In the genomic region with DNA sequence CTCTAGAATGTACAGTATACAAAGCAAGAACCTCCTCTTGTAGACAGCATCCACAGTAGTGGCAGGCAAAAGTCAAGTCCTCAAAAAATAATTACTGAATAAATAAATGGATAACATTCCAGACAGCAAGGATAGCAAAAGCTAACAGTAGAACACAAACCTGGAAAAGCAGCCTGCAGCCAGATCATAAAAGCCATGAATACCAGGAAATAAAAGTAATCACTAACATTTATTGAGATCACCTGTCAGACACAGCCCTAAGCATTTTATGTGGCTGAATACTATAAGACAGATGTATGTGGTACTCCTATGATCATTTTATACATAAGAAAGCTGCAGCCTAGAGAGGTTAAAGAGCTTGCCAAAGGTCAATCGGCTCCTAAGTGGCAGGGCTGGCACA, we compare ENCODE assay signal across 16 cellular contexts. TPM values are rescaled to one million over a fixed set of nuclear protein-coding genes. Genes with fewer than 3 reads are reported as not detected.
A peak's percentile ranks its signal among the peaks of the same experiment; 100 is the strongest.
DNase-seq lines count a peak whose midpoint lies in the region; ATAC-seq and TF ChIP-seq lines count a peak whose summit lies in the region.
"Had no signal": no experiment of that assay in that cellular context is flagged by ENCODE, and none has a peak within 500 bp of the region (broad histone marks: within the 10 kb centered on the region; RNA-seq: fewer than 3 reads in every experiment).

No MANE protein-coding gene starts in this region.

- DNase-seq in NCI-H1105 treated with DMSO at 0.1 percent for 48 hours (lab: John Stamatoyannopoulos, UW), result peak; percentile 3
- DNase-seq in NCI-H1105 (lab: John Stamatoyannopoulos, UW), result no peak
- peak; percentile 1 for DNase-seq in DMS153 treated with DMSO at 0.1 percent for 48 hours (lab: John Stamatoyannopoulos, UW; ENCODE audit: unreplicated experiment)
- DNase-seq in mucosa of descending colon, result no peak
- DNase-seq in CD4-positive, alpha-beta T cell, result no peak
- no peak for DNase-seq in hepatic stellate cell (ENCODE audit: low spot score)
- DNase-seq: 8988T, Caco-2, NCI-H1436, NCI-H1930, NCI-H2171 treated with DMSO at 0.1 percent for 48 hours, Right ventricle myocardium superior had no signal

- no peak overlapping the region for H3K4me3 ChIP-seq in mucosa of descending colon
- H3K4me3 ChIP-seq: K562, SK-N-MC had no signal

- TF ChIP-seq CTCF in VCaP (conservative IDR thresholded peaks at IDR 0.05), result no peak
- TF ChIP-seq CTCF in mucosa of descending colon (IDR thresholded peaks at IDR 0.05), result no peak
- no peak for TF ChIP-seq CTCF in CD4-positive, alpha-beta T cell (IDR thresholded peaks at IDR 0.05)

- no peaks in the 10 kb centered on the region for H3K36me3 ChIP-seq in mucosa of descending colon (ENCODE audit: low read depth)

- no peak overlapping the region for H3K27ac Mint-ChIP-seq in CD4-positive, alpha-beta T cell

- H3K27ac ChIP-seq in VCaP, result peak overlapping the region; percentile 50
- no peak overlapping the region for H3K27ac ChIP-seq in CD4-positive, alpha-beta T cell (ENCODE audit: low read depth, low read length)
- H3K27ac ChIP-seq: SK-N-MC had no signal

- H3K27me3 ChIP-seq in CD4-positive, alpha-beta T cell (ENCODE audit: control insufficient read depth, insufficient read depth, low read length), result no peaks in the 10 kb centered on the region

- H3K4me1 Mint-ChIP-seq in CD4-positive, alpha-beta T cell (ENCODE audit: low read depth), result peaks cover 17% of the 10 kb centered on the region

- H3K9me3 Mint-ChIP-seq in CD4-positive, alpha-beta T cell, result no peaks in the 10 kb centered on the region

- POLR2A ChIA-PET in CD4-positive, alpha-beta T cell (lab: Charles Lee), result no interaction called here

- no peaks in the 10 kb centered on the region for H3K9me3 ChIP-seq in mucosa of descending colon
- H3K9me3 ChIP-seq in CD4-positive, alpha-beta T cell (ENCODE audit: control insufficient read depth, low read length), result no peaks in the 10 kb centered on the region
- H3K9me3 ChIP-seq: Caco-2 had no signal

- no peak overlapping the region for H3K4me3 Mint-ChIP-seq in CD4-positive, alpha-beta T cell

- ATAC-seq in mucosa of descending colon, result peak; percentile 78
- ATAC-seq in GM19351 (IDR thresholded peaks at IDR 0.05; ENCODE audit: unreplicated experiment), result no peak
- ATAC-seq in CD4-positive, alpha-beta T cell (ENCODE audit: poor library complexity), result no peak
- ATAC-seq: K562 had no signal

- intact Hi-C loops in mucosa of descending colon (cut with DNase I, micrococcal nuclease), result no loop called here
- intact Hi-C loops in CD4-positive, alpha-beta T cell (cut with DNase I, micrococcal nuclease), result no loop called here

- H3K4me1 ChIP-seq in mucosa of descending colon (ENCODE audit: low read depth), result peaks cover 4% of the 10 kb centered on the region
- H3K4me1 ChIP-seq: Caco-2 had no signal

- CTCF ChIA-PET in CD4-positive, alpha-beta T cell (lab: Charles Lee), result no interaction called here

- no peaks in the 10 kb centered on the region for H3K27me3 Mint-ChIP-seq in CD4-positive, alpha-beta T cell

- peaks cover 91% of the 10 kb centered on the region for H3K36me3 Mint-ChIP-seq in CD4-positive, alpha-beta T cell (ENCODE audit: low read depth)

RNA-seq across cellular contexts. Expression of a gene that starts 34.0 kb away (rescaled TPM):
- total RNA-seq in mucosa of descending colon, result 10 to 100 TPM; 18.5 to 40.4 (median 24.7) TPM
- total RNA-seq in CD4-positive, alpha-beta T cell, result 10 to 100 TPM; 30.1 to 32.4 TPM

Comparison
In these comparisons a context has a peak if more than half of its experiments do, and no peak if none do; other contexts are left out.
1. DNase-seq: peak in NCI-H1105 treated with DMSO at 0.1 percent for 48 hours (single experiment) and DMS153 treated with DMSO at 0.1 percent for 48 hours (single experiment); none in NCI-H1105 (single experiment), mucosa of descending colon (0 of 3), CD4-positive, alpha-beta T cell (0 of 10) and hepatic stellate cell (single experiment).